Comparison of ENCODE assay signal across 9 cellular contexts in the genomic region with DNA sequence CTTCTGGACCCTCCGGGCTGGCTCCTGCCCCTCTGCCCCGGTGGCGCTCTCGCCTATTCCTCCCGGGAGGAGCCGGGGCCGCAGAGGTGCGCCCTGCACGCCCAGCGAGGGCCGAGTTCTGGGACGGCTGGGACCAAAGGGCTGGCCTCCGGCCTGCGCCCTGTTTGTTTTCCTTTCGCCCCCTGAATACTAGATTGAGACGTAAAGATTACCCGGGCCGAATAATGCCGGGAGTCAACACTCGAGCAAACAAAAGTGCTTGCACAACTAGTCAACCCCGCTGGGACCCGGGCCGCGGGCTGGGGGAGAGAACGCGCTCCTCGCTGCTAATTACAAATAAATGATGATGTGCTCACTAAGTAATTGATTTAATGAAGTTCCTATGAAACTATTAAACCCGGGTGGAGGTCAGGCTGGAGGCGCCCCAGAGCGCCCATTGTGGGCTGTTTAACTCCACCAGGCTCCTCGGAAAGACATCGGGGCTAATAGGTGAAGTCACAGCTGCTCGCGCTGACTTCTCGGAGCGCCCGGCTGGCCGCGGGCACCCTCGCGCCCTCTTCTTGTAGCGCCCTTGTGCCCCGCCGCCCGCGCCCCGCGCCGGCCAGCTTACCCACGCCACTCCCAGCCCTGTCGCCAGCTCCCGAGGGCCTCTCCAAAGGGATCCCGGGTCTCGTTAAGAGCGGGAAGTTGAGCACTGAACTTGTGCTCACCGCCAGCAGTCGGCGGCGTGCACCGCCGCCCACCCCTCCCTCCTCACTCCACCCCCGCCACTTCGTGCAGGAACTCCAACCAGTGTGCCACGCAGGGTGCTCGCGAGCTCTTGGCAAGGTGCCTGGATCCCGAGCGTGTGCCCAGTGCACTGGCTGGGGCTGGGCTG. TPM values are rescaled to one million over a fixed set of nuclear protein-coding genes. Genes with fewer than 3 reads are reported as not detected.
A peak's percentile ranks its signal among the peaks of the same experiment; 100 is the strongest.
DNase-seq lines count a peak whose midpoint lies in the region; ATAC-seq, FAIRE-seq and TF ChIP-seq lines count a peak whose summit lies in the region.
"Had no signal": no experiment of that assay in that cellular context is flagged by ENCODE, and none has a peak within 500 bp of the region (broad histone marks: within the 10 kb centered on the region; RNA-seq: fewer than 3 reads in every experiment).

No MANE protein-coding gene starts in this region.

- H3K4me3 ChIP-seq in HUES64 (ENCODE audit: low read length): peak overlapping the region; percentile 56
- peak overlapping the region; percentile 63 for H3K4me3 ChIP-seq in iPS-18a (ENCODE audit: low read length)
- H3K4me3 ChIP-seq in skeletal muscle tissue (ENCODE audit: low read length in 3 of 3): peak overlapping the region; percentile 43 to 61 (median 61)

- H3K36me3 ChIP-seq in HUES64 (ENCODE audit: insufficient read depth, low read length) (no peaks in the 10 kb centered on the region), iPS-18a (ENCODE audit: control insufficient read depth, low read depth, low read length) (no peaks in the 10 kb centered on the region), skeletal muscle tissue (ENCODE audit: control insufficient read depth in 3 of 3, insufficient read depth in 3 of 3, low read length in 3 of 3) (no peaks in the 10 kb centered on the region)

- H3K9me3 Mint-ChIP-seq in activated T-cell treated with anti-CD3 and anti-CD28 coated beads, Interleukin-2, amount 50 U/mL, for 24 hours: no peaks in the 10 kb centered on the region

- no peak for FAIRE-seq in GM12892 (lab: Jason Lieb, UNC)
- FAIRE-seq: kidney had no signal

- peaks cover 34% of the 10 kb centered on the region for H3K4me1 Mint-ChIP-seq in activated T-cell treated with anti-CD3 and anti-CD28 coated beads, Interleukin-2, amount 50 U/mL, for 24 hours (ENCODE audit: low read depth)

- peak; percentile 45 for DNase-seq in activated T-cell treated with anti-CD3 and anti-CD28 coated beads, Interleukin-2, amount 50 U/mL, for 24 hours
- no peak for DNase-seq in GM12892 (ENCODE audit: insufficient read length)
- DNase-seq in stimulated activated CD8-positive, alpha-beta memory T cell treated with anti-CD3 and anti-CD28 coated beads, Interleukin-4, amount 100 ng/mL, for 48 hours: no peak
- DNase-seq: kidney, OCI-M1 had no signal

- peak overlapping the region; percentile 47; the same call in 1 of the 2 replicates for H3K9ac ChIP-seq in HUES64 (ENCODE audit: low read depth, low read length)
- peak overlapping the region; percentile 41 for H3K9ac ChIP-seq in iPS-18a (ENCODE audit: low read length)
- H3K9ac ChIP-seq in skeletal muscle tissue (ENCODE audit: low read depth in 1 of 3, low read length in 3 of 3): no peak overlapping the region

- H3K27ac ChIP-seq in HUES64 (ENCODE audit: low read depth, low read length) (no peak overlapping the region), iPS-18a (ENCODE audit: low read length) (no peak overlapping the region), skeletal muscle tissue (ENCODE audit: low read depth, low read length) (no peak overlapping the region)

- H3K27me3 ChIP-seq in HUES64 (ENCODE audit: insufficient read depth, low read length) (peaks cover 90% of the 10 kb centered on the region), iPS-18a (ENCODE audit: control insufficient read depth, insufficient read depth, low read length) (peaks cover 79% of the 10 kb centered on the region), skeletal muscle tissue (ENCODE audit: control insufficient read depth in 3 of 3, insufficient read depth in 3 of 3, low read length in 3 of 3) (peaks cover 89 to 90% (median 90%) of the 10 kb centered on the region in 3 donors)

- no peaks in the 10 kb centered on the region for H3K36me3 Mint-ChIP-seq in activated T-cell treated with anti-CD3 and anti-CD28 coated beads, Interleukin-2, amount 50 U/mL, for 24 hours (ENCODE audit: low read depth)

- peak overlapping the region; percentile 51 for H3K4me3 Mint-ChIP-seq in activated T-cell treated with anti-CD3 and anti-CD28 coated beads, Interleukin-2, amount 50 U/mL, for 24 hours

- TF ChIP-seq POLR2A in GM12892 (IDR thresholded peaks at IDR 0.05; ENCODE audit: low read depth, low read length): no peak

- no peaks in the 10 kb centered on the region for H3K9me3 ChIP-seq in HUES64 (ENCODE audit: insufficient read depth, low read depth, low read length)
- no peaks in the 10 kb centered on the region for H3K9me3 ChIP-seq in iPS-18a (ENCODE audit: control insufficient read depth, low read depth, low read length)
- H3K9me3 ChIP-seq in skeletal muscle tissue (ENCODE audit: control insufficient read depth in 3 of 3, low read length in 3 of 3): no peaks in the 10 kb centered on the region

- peak overlapping the region; percentile 1 for H3K27ac Mint-ChIP-seq in activated T-cell treated with anti-CD3 and anti-CD28 coated beads, Interleukin-2, amount 50 U/mL, for 24 hours

- H3K27me3 Mint-ChIP-seq in activated T-cell treated with anti-CD3 and anti-CD28 coated beads, Interleukin-2, amount 50 U/mL, for 24 hours: peaks cover 93% of the 10 kb centered on the region

- no peak for ATAC-seq in HG03095 (IDR thresholded peaks at IDR 0.05; ENCODE audit: unreplicated experiment)

- under 1% methylated on average over 68 of the region's 68 CpGs for WGBS in HUES64

- H3K4me1 ChIP-seq in HUES64 (ENCODE audit: insufficient read depth, low read length): peaks cover 35% of the 10 kb centered on the region
- H3K4me1 ChIP-seq in iPS-18a (ENCODE audit: control insufficient read depth, low read depth, low read length): peaks cover 39% of the 10 kb centered on the region
- H3K4me1 ChIP-seq in skeletal muscle tissue (ENCODE audit: control insufficient read depth in 3 of 3, insufficient read depth in 3 of 3, low read length in 3 of 3): peaks cover 15 to 36% (median 33%) of the 10 kb centered on the region in 3 donors

RNA-seq across cellular contexts. Expression of a gene that starts 14.9 kb away (rescaled TPM):
- 25.6 TPM for polyA plus RNA-seq in HUES64 (2013, experiment 1 of 2)
- polyA plus RNA-seq in HUES64 (2013, experiment 2 of 2): 25.2 TPM
- total RNA-seq in skeletal muscle tissue: not detected
- polyA plus RNA-seq in GM12892 (2012; ENCODE audit: missing spikeins): not detected
- total RNA-seq: kidney had no signal

RNA-seq across cellular contexts. Expression of a gene that starts 24.9 kb away (rescaled TPM):
- polyA plus RNA-seq in HUES64 (2013, experiment 1 of 2): 113 TPM
- polyA plus RNA-seq in HUES64 (2013, experiment 2 of 2): 125 TPM
- total RNA-seq in skeletal muscle tissue: not detected
- not detected for polyA plus RNA-seq in GM12892 (2012; ENCODE audit: missing spikeins)

Comparison
In these comparisons a context has a peak if more than half of its experiments do, and no peak if none do; other contexts are left out.
1. H3K9ac ChIP-seq: peak in HUES64 (single experiment) and iPS-18a (single experiment); none in skeletal muscle tissue (0 of 3).
2. Peak in every context shown above with its lines, with median percentiles within 50 percentile points of each other: H3K4me3 ChIP-seq.